8 cellular contexts compared by ENCODE assay signal in genomic region chrX:47146121-47146935, GRCh38. TPM values are rescaled to one million over a fixed set of nuclear protein-coding genes. Genes with fewer than 3 reads are reported as not detected.
DNase-seq lines count a peak whose midpoint lies in the region; ATAC-seq and TF ChIP-seq lines count a peak whose summit lies in the region.

No MANE protein-coding gene starts in this region.

- H3K27ac ChIP-seq in hepatocyte (peak overlapping the region; percentile 98), smooth muscle cell (ENCODE audit: low read depth) (no peak overlapping the region)

- peak overlapping the region; percentile 93 for H3K9ac ChIP-seq in smooth muscle cell (ENCODE audit: low read depth)

- DNase-seq in T-helper 2 cell treated with Interferon-gamma antibody and Interleukin-4, amounts not matched to agents 5 μg/mL and 100 μg/mL, for 36 hours (ENCODE audit: low spot score), result no peak
- DNase-seq in T-helper 2 cell (no peak), T-helper 17 cell (no peak), hepatocyte (ENCODE audit: low spot score) (no peak), smooth muscle cell (lab: John Stamatoyannopoulos, UW; ENCODE audit: unreplicated experiment) (no peak), NCI-H1930 (lab: John Stamatoyannopoulos, UW) (no peak), NOMO-1 treated with DMSO at 0.1 percent for 48 hours (lab: John Stamatoyannopoulos, UW; ENCODE audit: unreplicated experiment) (no peak), AG08396 (ENCODE audit: low spot score) (no peak)

- 39% methylated on average over 10 of the region's 10 CpGs for WGBS in hepatocyte (ENCODE audit: low lambda C conversion rate, missing lambda C conversion rate)
- WGBS in smooth muscle cell (ENCODE audit: low lambda C conversion rate), result 54% methylated on average over 10 of the region's 10 CpGs

- H4K20me1 ChIP-seq in hepatocyte (ENCODE audit: insufficient read depth, poor library complexity, severe bottlenecking), result peaks cover 29% of the 10 kb centered on the region
- peaks cover 39% of the 10 kb centered on the region for H4K20me1 ChIP-seq in smooth muscle cell (ENCODE audit: low read depth)

- H3K9me3 ChIP-seq in T-helper 17 cell (ENCODE audit: control insufficient read depth, low read length, poor library complexity, severe bottlenecking) (no peaks in the 10 kb centered on the region), hepatocyte (ENCODE audit: low read depth) (no peaks in the 10 kb centered on the region), smooth muscle cell (replicated peaks; ENCODE audit: low read depth) (no peaks in the 10 kb centered on the region)

- H3K4me3 ChIP-seq in hepatocyte (peak overlapping the region; percentile 56), smooth muscle cell (peak overlapping the region; percentile 79)

- H3K27me3 Mint-ChIP-seq in T-helper 2 cell treated with Interferon-gamma antibody and Interleukin-4, amounts not matched to agents 5 μg/mL and 100 μg/mL, for 36 hours (ENCODE audit: low read depth), result no peaks in the 10 kb centered on the region
- H3K27me3 Mint-ChIP-seq in T-helper 17 cell, result no peaks in the 10 kb centered on the region

- H3K27me3 ChIP-seq in hepatocyte, result no peaks in the 10 kb centered on the region
- H3K27me3 ChIP-seq in smooth muscle cell (ENCODE audit: low read depth), result no peaks in the 10 kb centered on the region

- TF ChIP-seq CTCF in hepatocyte (IDR thresholded peaks at IDR 0.05; ENCODE audit: poor library complexity), result no peak
- TF ChIP-seq CTCF in smooth muscle cell (IDR thresholded peaks at IDR 0.05; ENCODE audit: borderline replicate concordance, insufficient read depth, poor library complexity, severe bottlenecking), result no peak

- no peak overlapping the region for H2AFZ ChIP-seq in hepatocyte
- no peak overlapping the region for H2AFZ ChIP-seq in smooth muscle cell (ENCODE audit: low read depth)

- H3K9me2 ChIP-seq in hepatocyte (replicated peaks; ENCODE audit: insufficient read depth), result no peaks in the 10 kb centered on the region

- H3K4me2 ChIP-seq in hepatocyte (peak overlapping the region; percentile 82), smooth muscle cell (peak overlapping the region; percentile 85)

- peaks cover 40% of the 10 kb centered on the region for H3K36me3 Mint-ChIP-seq in T-helper 2 cell treated with Interferon-gamma antibody and Interleukin-4, amounts not matched to agents 5 μg/mL and 100 μg/mL, for 36 hours (ENCODE audit: low read depth)
- peaks cover 2% of the 10 kb centered on the region for H3K36me3 Mint-ChIP-seq in T-helper 17 cell (ENCODE audit: low read depth)

- H3F3A ChIP-seq in smooth muscle cell (ENCODE audit: low read depth), result no peaks in the 10 kb centered on the region

- H3K4me3 Mint-ChIP-seq in T-helper 2 cell treated with Interferon-gamma antibody and Interleukin-4, amounts not matched to agents 5 μg/mL and 100 μg/mL, for 36 hours, result peak overlapping the region; percentile 98
- peak overlapping the region; percentile 98 for H3K4me3 Mint-ChIP-seq in T-helper 17 cell

- H3K9me3 Mint-ChIP-seq in T-helper 2 cell treated with Interferon-gamma antibody and Interleukin-4, amounts not matched to agents 5 μg/mL and 100 μg/mL, for 36 hours, result no peaks in the 10 kb centered on the region

- H3K79me2 ChIP-seq in hepatocyte (peaks cover 61% of the 10 kb centered on the region), smooth muscle cell (ENCODE audit: low read depth) (peaks cover 55% of the 10 kb centered on the region)

- H3K4me1 ChIP-seq in hepatocyte (ENCODE audit: insufficient read depth), result peaks cover 4% of the 10 kb centered on the region
- H3K4me1 ChIP-seq in smooth muscle cell (ENCODE audit: low read depth), result peaks cover 6% of the 10 kb centered on the region

- H3K4me1 Mint-ChIP-seq in T-helper 2 cell treated with Interferon-gamma antibody and Interleukin-4, amounts not matched to agents 5 μg/mL and 100 μg/mL, for 36 hours (ENCODE audit: low read depth), result peaks cover 15% of the 10 kb centered on the region
- H3K4me1 Mint-ChIP-seq in T-helper 17 cell, result peaks cover 23% of the 10 kb centered on the region

- no peak for ATAC-seq in T-helper 17 cell

- H3K36me3 ChIP-seq in hepatocyte (replicated peaks; ENCODE audit: insufficient read depth, low read depth) (no peaks in the 10 kb centered on the region), smooth muscle cell (ENCODE audit: low read depth) (peaks cover 4% of the 10 kb centered on the region)

- peak overlapping the region; percentile 99 for H3K27ac Mint-ChIP-seq in T-helper 2 cell treated with Interferon-gamma antibody and Interleukin-4, amounts not matched to agents 5 μg/mL and 100 μg/mL, for 36 hours
- H3K27ac Mint-ChIP-seq in T-helper 17 cell, result peak overlapping the region; percentile 99

RNA-seq across cellular contexts. Expression of gene RBM10, which starts 1.3 kb away (rescaled TPM):
- total RNA-seq in T-helper 17 cell, result 10 to 100 TPM; 33.0 to 36.5 TPM
- total RNA-seq in hepatocyte, result 21.7 and 26.4 TPM in 2 replicates
- polyA plus RNA-seq in hepatocyte, result 29.2 and 35.9 TPM in 2 replicates
- total RNA-seq in smooth muscle cell, result 17.6 and 18.3 TPM in 2 replicates
- polyA plus RNA-seq in smooth muscle cell, result 39.2 and 42.7 TPM in 2 replicates

RNA-seq across cellular contexts. Expression of gene NDUFB11, which starts 1.8 kb away (rescaled TPM):
- total RNA-seq in T-helper 17 cell (10 to 100 TPM; 55.4 to 55.6 TPM), hepatocyte (64.3 and 65.4 TPM in 2 replicates), smooth muscle cell (67.4 and 82.6 TPM in 2 replicates)
- polyA plus RNA-seq in hepatocyte (146 and 168 TPM in 2 replicates), smooth muscle cell (167 and 178 TPM in 2 replicates)

RNA-seq across cellular contexts. Expression of gene UBA1, which starts 47.3 kb away (rescaled TPM):
- total RNA-seq in T-helper 17 cell (100 to 1,000 TPM; 109 to 112 TPM), hepatocyte (231 and 253 TPM in 2 replicates), smooth muscle cell (223 and 233 TPM in 2 replicates)
- polyA plus RNA-seq in hepatocyte (213 and 236 TPM in 2 replicates), smooth muscle cell (243 and 246 TPM in 2 replicates)
